In the genomic region with DNA sequence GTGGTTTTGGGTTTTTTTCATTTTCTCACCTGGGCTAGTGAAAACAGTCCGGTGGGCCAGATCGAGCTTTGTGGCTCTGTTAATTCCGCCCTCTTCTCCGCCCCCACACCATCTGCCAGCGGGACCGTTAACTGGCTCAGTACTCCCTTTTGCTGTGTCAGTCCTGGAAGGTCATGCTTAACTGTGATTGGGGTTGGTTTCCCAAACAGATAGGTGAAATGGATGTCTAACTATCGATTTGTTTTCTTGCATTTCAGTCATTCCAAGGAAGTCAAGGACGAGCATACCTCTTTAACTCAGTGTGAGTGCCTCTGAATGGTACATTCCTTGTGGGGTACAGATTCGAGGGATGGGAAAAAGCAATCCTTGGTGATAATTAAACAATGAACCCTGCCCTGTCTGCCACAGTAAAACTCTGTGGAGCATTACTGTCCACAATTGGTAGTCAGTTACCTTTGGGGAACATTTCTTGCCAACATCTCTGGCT, we compare ENCODE assay signal across 21 cellular contexts. TPM values are rescaled to one million over a fixed set of nuclear protein-coding genes. Genes with fewer than 3 reads are reported as not detected.
DNase-seq lines count a peak whose midpoint lies in the region; ATAC-seq and TF ChIP-seq lines count a peak whose summit lies in the region.
"Had no signal": no experiment of that assay in that cellular context is flagged by ENCODE, and none has a peak within 500 bp of the region (broad histone marks: within the 10 kb centered on the region; RNA-seq: fewer than 3 reads in every experiment).

No MANE protein-coding gene starts in this region.

- H3K4me1 ChIP-seq in CD8-positive, alpha-beta T cell (ENCODE audit: insufficient read depth, low read length), result no peaks in the 10 kb centered on the region
- peaks cover 12 to 81% (median 41%) of the 10 kb centered on the region in 9 donors for H3K4me1 ChIP-seq in heart right ventricle
- peaks cover 33% of the 10 kb centered on the region for H3K4me1 ChIP-seq in psoas muscle

- no peak for ATAC-seq in CD8-positive, alpha-beta T cell
- ATAC-seq in heart right ventricle (peak in 6 of 8 donors; percentile 24 to 49 (median 32)), psoas muscle (peak; percentile 50 to 66 (median 58)), GM19455 (IDR thresholded peaks at IDR 0.05; ENCODE audit: unreplicated experiment) (no peak), GM18909 (IDR thresholded peaks at IDR 0.05; ENCODE audit: poor library complexity, unreplicated experiment) (no peak)
- ATAC-seq: GM12878; naive thymus-derived CD4-positive, alpha-beta T cell; T-cell had no signal

- intact Hi-C loops in CD8-positive, alpha-beta T cell (cut with DNase I, micrococcal nuclease), result no loop called here
- intact Hi-C loops in heart right ventricle (cut with DNase I), result loop anchor here in 1 of 10 donors (5.0 kb wide), 1 partner anchor 34 kb away; no protein-coding TSS in a partner anchor
- intact Hi-C loops in psoas muscle (cut with DNase I), result loop anchor here in 1 of 2 donors (5.0 kb wide), 1 partner anchor 34 kb away; no protein-coding TSS in a partner anchor

- no peaks in the 10 kb centered on the region for H3K27me3 Mint-ChIP-seq in CD8-positive, alpha-beta T cell (ENCODE audit: low read depth)
- H3K27me3 Mint-ChIP-seq: naive thymus-derived CD4-positive, alpha-beta T cell; T-cell had no signal

- H3K36me3 Mint-ChIP-seq in CD8-positive, alpha-beta T cell, result peaks cover 50% of the 10 kb centered on the region

- POLR2A ChIA-PET in CD8-positive, alpha-beta T cell (lab: Charles Lee), result no interaction called here

- TF ChIP-seq CTCF in CD8-positive, alpha-beta T cell (IDR thresholded peaks at IDR 0.05), result no peak
- TF ChIP-seq CTCF in WERI-Rb-1 (IDR thresholded peaks at IDR 0.05; ENCODE audit: low read depth, low read length) (no peak), heart right ventricle (IDR thresholded peaks at IDR 0.05) (no peak), psoas muscle (IDR thresholded peaks at IDR 0.05) (no peak), GM10266 (IDR thresholded peaks at IDR 0.05; ENCODE audit: control insufficient read depth, insufficient read depth, low read depth, missing control alignments) (no peak)

- H3K9me3 ChIP-seq in CD8-positive, alpha-beta T cell (ENCODE audit: low read length), result no peaks in the 10 kb centered on the region
- H3K9me3 ChIP-seq in WERI-Rb-1 (ENCODE audit: severe bottlenecking), result no peaks in the 10 kb centered on the region
- no peaks in the 10 kb centered on the region for H3K9me3 ChIP-seq in heart right ventricle
- no peaks in the 10 kb centered on the region for H3K9me3 ChIP-seq in psoas muscle

- H3K27ac Mint-ChIP-seq in CD8-positive, alpha-beta T cell, result peak overlapping the region; percentile 27

- H3K4me3 Mint-ChIP-seq in CD8-positive, alpha-beta T cell, result no peak overlapping the region
- H3K4me3 Mint-ChIP-seq: naive thymus-derived CD4-positive, alpha-beta T cell; T-cell had no signal

- H3K27me3 ChIP-seq in CD8-positive, alpha-beta T cell (ENCODE audit: insufficient read depth, low read length), result no peaks in the 10 kb centered on the region
- H3K27me3 ChIP-seq in WERI-Rb-1 (ENCODE audit: insufficient read depth, low read depth, severe bottlenecking), result no peaks in the 10 kb centered on the region
- H3K27me3 ChIP-seq in heart right ventricle, result no peaks in the 10 kb centered on the region
- H3K27me3 ChIP-seq in psoas muscle (ENCODE audit: insufficient read depth in 3 of 3, low read length in 2 of 3), result no peaks in the 10 kb centered on the region

- CTCF ChIA-PET in CD8-positive, alpha-beta T cell (lab: Charles Lee), result interaction anchor here (0.8 to 2.5 kb wide), 5 partner anchors 8 to 77 kb away, joined by 3 to 9 read pairs (median 3); no protein-coding TSS in a partner anchor

- 64 to 68% methylated on average over 9 of the region's 9 CpGs for WGBS in heart right ventricle, 2 donors
- 47 to 67% (median 51%) methylated on average over 9 of the region's 9 CpGs for WGBS in psoas muscle, 3 donors

- H3K27ac ChIP-seq in CD8-positive, alpha-beta T cell (ENCODE audit: low read depth, low read length), result no peak overlapping the region
- H3K27ac ChIP-seq in WERI-Rb-1 (peak overlapping the region; percentile 87), heart right ventricle (peak overlapping the region in 8 of 10 donors; percentile 9 to 73 (median 68)), psoas muscle (peak overlapping the region; percentile 87)

- no peak overlapping the region for H3K4me3 ChIP-seq in CD8-positive, alpha-beta T cell (ENCODE audit: low read depth, low read length)
- no peak overlapping the region for H3K4me3 ChIP-seq in WERI-Rb-1 (ENCODE audit: low read depth, low read length)
- no peak overlapping the region for H3K4me3 ChIP-seq in heart right ventricle
- H3K4me3 ChIP-seq in psoas muscle, result peak overlapping the region; percentile 39
- H3K4me3 ChIP-seq: GM12878, lung had no signal

- no peak for DNase-seq in CD8-positive, alpha-beta T cell
- DNase-seq in WERI-Rb-1 (peak; percentile 89), heart right ventricle (no peak), psoas muscle (no peak), GM10266 (ENCODE audit: extremely low spot score) (no peak), NCI-H2196 (lab: John Stamatoyannopoulos, UW; ENCODE audit: unreplicated experiment) (no peak)
- DNase-seq: ACHN; activated CD4-positive, CD25-positive, alpha-beta regulatory T cell; activated effector memory CD4-positive, alpha-beta T cell treated with Interleukin-2 at 50 U/mL for 16 hours; anterior cingulate cortex; effector CD4-positive, alpha-beta T cell; naive thymus-derived CD4-positive, alpha-beta T cell; NCI-H2029 treated with DMSO at 0.1 percent for 48 hours; RPMI8226; stimulated activated CD4-positive, alpha-beta T cell treated with anti-CD3 and anti-CD28 coated beads, Interleukin-2, amount 100 ng/mL, for 48 hours; stimulated activated CD8-positive, alpha-beta memory T cell treated with anti-CD3 and anti-CD28 coated beads, Interleukin-4, amount 100 ng/mL, for 48 hours; T-cell had no signal

- H3K9me3 Mint-ChIP-seq in CD8-positive, alpha-beta T cell, result no peaks in the 10 kb centered on the region
- H3K9me3 Mint-ChIP-seq: naive thymus-derived CD4-positive, alpha-beta T cell; T-cell had no signal

- peaks cover 25% of the 10 kb centered on the region for H3K4me1 Mint-ChIP-seq in CD8-positive, alpha-beta T cell (ENCODE audit: low read depth)

- H3K36me3 ChIP-seq in CD8-positive, alpha-beta T cell (ENCODE audit: insufficient read depth, low read length), result no peaks in the 10 kb centered on the region
- H3K36me3 ChIP-seq in WERI-Rb-1 (peaks cover 3% of the 10 kb centered on the region; the same call in 1 of the 2 replicates), heart right ventricle (peaks cover 0 to 49% (median 20%) of the 10 kb centered on the region in 9 donors), psoas muscle (ENCODE audit: insufficient read depth in 1 of 2, low read depth in 1 of 2) (peaks cover 2 to 45% of the 10 kb centered on the region in 2 donors)

RNA-seq across cellular contexts. Expression of a gene that starts 56.7 kb away (rescaled TPM):
- total RNA-seq in CD8-positive, alpha-beta T cell, result 10 to 100 TPM; 48.7 to 54.4 TPM
- total RNA-seq in heart right ventricle (10 to 100 TPM; 12.0 to 57.1 (median 42.0) TPM), psoas muscle (10 to 100 TPM; 19.9 to 47.8 (median 22.3) TPM)
- polyA plus RNA-seq in heart right ventricle (10 to 100 TPM in 1 of 2 donors, 1 to 10 TPM in 1; 5.0 to 15.7 TPM), psoas muscle (10 to 100 TPM in 1 of 3 donors, 1 to 10 TPM in 2; 1.9 to 10.6 (median 6.9) TPM)

Comparison
In these comparisons a context has a peak if more than half of its experiments do, and no peak if none do; other contexts are left out.
1. ATAC-seq: peak in heart right ventricle (6 of 8) and psoas muscle (4 of 4); none in CD8-positive, alpha-beta T cell (single experiment), GM19455 (single experiment) and GM18909 (single experiment).